ENCODE assay signal across 8 cellular contexts in genomic region chr1:19918057-19918456, GRCh38. TPM values are rescaled to one million over a fixed set of nuclear protein-coding genes. Genes with fewer than 3 reads are reported as not detected.
DNase-seq lines count a peak whose midpoint lies in the region; ATAC-seq, FAIRE-seq and TF ChIP-seq lines count a peak whose summit lies in the region.

No MANE protein-coding gene starts in this region.

- H3K36me3 ChIP-seq in A673 (ENCODE audit: insufficient read depth, low read length, poor library complexity, severe bottlenecking) = peaks cover 15% of the 10 kb centered on the region

- POLR2A ChIA-PET in A673 (lab: Charles Lee; ENCODE audit: low non-redundant PET) = no interaction called here

- FAIRE-seq in GM18507 (lab: Jason Lieb, UNC) = peak; percentile 90

- H3K9me3 ChIP-seq in A673 (ENCODE audit: low read depth, low read length, poor library complexity, severe bottlenecking) = no peaks in the 10 kb centered on the region

- H3K27ac ChIP-seq in A673 (ENCODE audit: low read depth, low read length, poor library complexity, severe bottlenecking) = no peak overlapping the region

- H3K4me1 ChIP-seq in A673 (ENCODE audit: insufficient read depth, low read length, poor library complexity, severe bottlenecking) = no peaks in the 10 kb centered on the region

- no TSS peak for BruUV-seq in A673 (replicated peaks; lab: Mats Ljungman, UMichigan)

- ATAC-seq in HG03571 (IDR thresholded peaks at IDR 0.05; ENCODE audit: unreplicated experiment) = no peak

- DNase-seq in A673 (ENCODE audit: low spot score) = peak; percentile 83
- peak; percentile 69 for DNase-seq in GM18507 (ENCODE audit: extremely low spot score, insufficient read length, low read depth)
- DNase-seq in NCI-H2196 (lab: John Stamatoyannopoulos, UW; ENCODE audit: unreplicated experiment) = peak; percentile 89
- DNase-seq in activated CD4-positive, CD25-positive, alpha-beta regulatory T cell treated with anti-CD3 and anti-CD28 coated beads, Interleukin-2, amount 50 U/mL, for 16 hours (ENCODE audit: low read depth, low spot score) = peak; percentile 63
- peak; percentile 58 for DNase-seq in central memory CD4-positive, alpha-beta T cell
- DNase-seq in kidney tubule cell (ENCODE audit: low spot score) = peak; percentile 73
- DNase-seq in stimulated activated CD4-positive, alpha-beta T cell treated with anti-CD3 and anti-CD28 coated beads, Interleukin-2, amount 100 ng/mL, for 4 hours (ENCODE audit: low read depth) = peak; percentile 71

- TF ChIP-seq CTCF in A673 (conservative IDR thresholded peaks at IDR 0.05; ENCODE audit: low read depth, low read length) = peak; percentile 92

- no peak overlapping the region for H3K4me3 ChIP-seq in A673 (ENCODE audit: low read depth, low read length, poor library complexity, severe bottlenecking)

- CTCF ChIA-PET in A673 (lab: Charles Lee) = interaction anchor here (0.8 kb wide), 1 partner anchor 278 kb away, joined by 4 read pairs; no protein-coding TSS in a partner anchor

- no peaks in the 10 kb centered on the region for H3K27me3 ChIP-seq in A673 (replicated peaks; ENCODE audit: insufficient read depth, low read depth, low read length, poor library complexity)

- intact Hi-C loops in A673 (cut with micrococcal nuclease; ENCODE audit: unreplicated experiment) = loop anchor here (1.0 kb wide), 1 partner anchor 277 kb away; no protein-coding TSS in a partner anchor

RNA-seq across cellular contexts. Expression of gene PLA2G2E, which starts 5.4 kb away (rescaled TPM):
- total RNA-seq in A673 (2021) = not detected in 2 replicates

RNA-seq across cellular contexts. Expression of gene OTUD3, which starts 35.9 kb away (rescaled TPM):
- total RNA-seq in A673 (2021) = 32.8 and 33.9 TPM in 2 replicates
